ENCODE assay signal across 18 cellular contexts in genomic region chr15:80405554-80405850, GRCh38. TPM values are rescaled to one million over a fixed set of nuclear protein-coding genes. Genes with fewer than 3 reads are reported as not detected.
DNase-seq lines count a peak whose midpoint lies in the region; TF ChIP-seq lines count a peak whose summit lies in the region.
"Had no signal": no experiment of that assay in that cellular context is flagged by ENCODE, and none has a peak within 500 bp of the region (broad histone marks: within the 10 kb centered on the region; RNA-seq: fewer than 3 reads in every experiment).

No MANE protein-coding gene starts in this region.

- CTCF ChIA-PET in AG04450 (lab: Charles Lee), result interaction anchor here (1.1 to 1.4 kb wide), 2 partner anchors 13 to 374 kb away, joined by 3 to 5 read pairs; partner anchors contain the start of gene CEMIP
- CTCF ChIA-PET in OCI-LY7 (lab: Charles Lee; ENCODE audit: unreplicated experiment), result no interaction called here

- H3K36me3 ChIP-seq in OCI-LY7 (ENCODE audit: insufficient read depth, low read length), result no peaks in the 10 kb centered on the region
- H3K36me3 ChIP-seq: adrenal gland, right atrium auricular region had no signal

- intact Hi-C loops in dorsolateral prefrontal cortex (cut with DNase I), result loop anchor here (5.0 to 10.0 kb wide), 2 partner anchors 47 to 351 kb away; partner anchors contain the start of gene ZFAND6 (in 1 of the 2)
- intact Hi-C loops in OCI-LY7 (cut with micrococcal nuclease; ENCODE audit: unreplicated experiment), result no loop called here

- H4K20me1 ChIP-seq in OCI-LY7 (ENCODE audit: insufficient read depth, low read length), result no peaks in the 10 kb centered on the region

- H3K4me3 ChIP-seq in AG04450 (ENCODE audit: low read depth, low read length) (peak overlapping the region; percentile 69), dorsolateral prefrontal cortex (peak overlapping the region; percentile 26 to 87 (median 74)), OCI-LY7 (ENCODE audit: low read depth, low read length, poor library complexity, severe bottlenecking) (no peak overlapping the region)

- H3K36me3 Mint-ChIP-seq in IgD-negative memory B cell (no peaks in the 10 kb centered on the region), neural crest cell (ENCODE audit: low read depth) (peaks cover 20% of the 10 kb centered on the region)
- H3K36me3 Mint-ChIP-seq: immature natural killer cell, T-cell had no signal

- no peak overlapping the region for H3K4me2 ChIP-seq in OCI-LY7 (ENCODE audit: low read length)

- no peaks in the 10 kb centered on the region for H3K4me1 ChIP-seq in OCI-LY7 (ENCODE audit: insufficient read depth, low read length, poor library complexity, severe bottlenecking)

- no peaks in the 10 kb centered on the region for H3K79me2 ChIP-seq in OCI-LY7 (ENCODE audit: insufficient read depth, low read depth, low read length)

- BruUV-seq in OCI-LY7 (replicated peaks; lab: Mats Ljungman, UMichigan), result no TSS peak

- peaks cover 0 to under 1% (median 0%) of the 10 kb centered on the region in 3 donors for H3K9me3 Mint-ChIP-seq in IgD-negative memory B cell
- no peaks in the 10 kb centered on the region for H3K9me3 Mint-ChIP-seq in neural crest cell
- H3K9me3 Mint-ChIP-seq: activated T-helper 1 cell treated with anti-CD3 and anti-CD28 coated beads, Interleukin-12 subunit alpha, Interleukin-12 subunit beta, Interleukin-2, Interleukin-4 antibody, amounts not matched to agents 30 ng/mL and 10 ng/mL and 1 ng/mL, durations not matched to agents 14 hours and 24 hours and 36 hours; naive thymus-derived CD8-positive, alpha-beta T cell; stimulated activated naive CD8-positive, alpha-beta T cell treated with anti-CD3 and anti-CD28 coated beads, Interleukin-15, Interleukin-2, amounts not matched to agents 100 ng/mL and 50 ng/mL, for 24 hours; T-cell had no signal

- H3K27ac ChIP-seq in AG04450 (ENCODE audit: low read depth, low read length) (no peak overlapping the region), dorsolateral prefrontal cortex (peak overlapping the region in 58 of 59 donors; percentile 65 to 98 (median 94)), OCI-LY7 (ENCODE audit: low read depth, low read length, poor library complexity, severe bottlenecking) (no peak overlapping the region)
- H3K27ac ChIP-seq: adrenal gland, right atrium auricular region had no signal

- no peak overlapping the region for H3K27ac Mint-ChIP-seq in IgD-negative memory B cell
- H3K27ac Mint-ChIP-seq in neural crest cell (ENCODE audit: unreplicated experiment), result peak overlapping the region; percentile 99
- H3K27ac Mint-ChIP-seq: activated T-helper 1 cell treated with anti-CD3 and anti-CD28 coated beads, Interleukin-12 subunit alpha, Interleukin-12 subunit beta, Interleukin-2, Interleukin-4 antibody, amounts not matched to agents 30 ng/mL and 10 ng/mL and 1 ng/mL, durations not matched to agents 14 hours and 24 hours and 36 hours; immature natural killer cell; stimulated activated naive CD8-positive, alpha-beta T cell treated with anti-CD3 and anti-CD28 coated beads, Interleukin-15, Interleukin-2, amounts not matched to agents 100 ng/mL and 50 ng/mL, for 24 hours; T-cell had no signal

- POLR2A ChIA-PET in AG04450 (lab: Yijun Ruan, JAX), result interaction anchor here (0.9 to 1.0 kb wide), 2 partner anchors 50 to 477 kb away, joined by 3 read pairs; no protein-coding TSS in a partner anchor
- POLR2A ChIA-PET in OCI-LY7 (lab: Charles Lee), result interaction anchor here (0.7 kb wide), 1 partner anchor 241 kb away, joined by 3 read pairs; no protein-coding TSS in a partner anchor

- H2AFZ ChIP-seq in OCI-LY7 (ENCODE audit: low read length), result no peak overlapping the region

- H3K9me2 ChIP-seq in OCI-LY7 (ENCODE audit: insufficient read depth, low read length), result no peaks in the 10 kb centered on the region

- peak overlapping the region in 3 of 4 donors; percentile 19 to 79 (median 31) for H3K4me3 Mint-ChIP-seq in IgD-negative memory B cell
- H3K4me3 Mint-ChIP-seq in neural crest cell, result peak overlapping the region; percentile 95

- H3K4me1 Mint-ChIP-seq in IgD-negative memory B cell (peaks cover 4 to 6% (median 4%) of the 10 kb centered on the region in 3 donors), neural crest cell (peaks cover 69% of the 10 kb centered on the region)
- H3K4me1 Mint-ChIP-seq: immature natural killer cell had no signal

- no peak for TF ChIP-seq CTCF in AG04450 (IDR thresholded peaks at IDR 0.05; ENCODE audit: low read depth, low read length)
- TF ChIP-seq CTCF in dorsolateral prefrontal cortex (IDR thresholded peaks at IDR 0.05 in 54 of 56, conservative IDR thresholded peaks at IDR 0.05 in 2 of 56; ENCODE audit: low read depth in 1 of 56, partially characterized antibody in 56 of 56), result no peak
- no peak for TF ChIP-seq CTCF in neural crest cell (conservative IDR thresholded peaks at IDR 0.05)
- no peak for TF ChIP-seq CTCF in OCI-LY7 (conservative IDR thresholded peaks at IDR 0.05; ENCODE audit: low read length)

- H3K9me3 ChIP-seq in AG04450 (ENCODE audit: control insufficient read depth, insufficient read depth, low read length) (no peaks in the 10 kb centered on the region), OCI-LY7 (ENCODE audit: low read length) (no peaks in the 10 kb centered on the region)
- H3K9me3 ChIP-seq: adrenal gland, right atrium auricular region had no signal

- DNase-seq in AG04450 (ENCODE audit: low read depth, low spot score), result no peak
- no peak for DNase-seq in dorsolateral prefrontal cortex
- DNase-seq in neural crest cell (ENCODE audit: low read depth, low spot score), result no peak
- no peak for DNase-seq in activated T-cell treated with anti-CD3 and anti-CD28 coated beads for 4 hours
- DNase-seq in OCI-LY7 (ENCODE audit: low spot score), result no peak
- no peak for DNase-seq in HuH-7 (ENCODE audit: low spot score)
- DNase-seq in NCI-H446 treated with DMSO at 0.1 percent for 48 hours (lab: John Stamatoyannopoulos, UW), result no peak
- DNase-seq: activated CD4-positive, CD25-positive, alpha-beta regulatory T cell; activated CD8-positive, alpha-beta memory T cell treated with anti-CD3 and anti-CD28 coated beads for 24 hours; immature natural killer cell; naive thymus-derived CD8-positive, alpha-beta T cell; NCI-H2227 treated with DMSO at 0.1 percent for 48 hours; T-cell had no signal

- H3K27me3 ChIP-seq in AG04450 (ENCODE audit: control insufficient read depth, insufficient read depth, low read length) (no peaks in the 10 kb centered on the region), dorsolateral prefrontal cortex (no peaks in the 10 kb centered on the region)
- H3K27me3 ChIP-seq: adrenal gland, right atrium auricular region had no signal

- peaks cover 36% of the 10 kb centered on the region for H3K27me3 Mint-ChIP-seq in IgD-negative memory B cell
- H3K27me3 Mint-ChIP-seq in neural crest cell (ENCODE audit: low read depth), result no peaks in the 10 kb centered on the region

RNA-seq across cellular contexts. Expression of gene ARNT2, which starts 1.3 kb away (rescaled TPM):
- 36.8 and 42.8 TPM in 2 replicates for polyA plus RNA-seq in AG04450 (2011; rRNA removed)
- polyA minus RNA-seq in AG04450 (2011; rRNA and poly(A)+ RNA removed), result 51.6 and 62.0 TPM in 2 replicates
- polyA plus RNA-seq in IgD-negative memory B cell, result not detected
- total RNA-seq in dorsolateral prefrontal cortex, result 100 to 1,000 TPM; 153 to 379 (median 242) TPM
- total RNA-seq in neural crest cell, result 57.1 and 58.3 TPM in 2 replicates
- not detected in 2 replicates for total RNA-seq in OCI-LY7 (2014; rRNA removed; shearing (Covaris generic))
- not detected in 2 replicates for total RNA-seq in OCI-LY7 (2022)
- total RNA-seq: naive thymus-derived CD8-positive, alpha-beta T cell had no signal
- polyA plus RNA-seq: immature natural killer cell; naive thymus-derived CD8-positive, alpha-beta T cell had no signal

Comparison
In these comparisons a context has a peak if more than half of its experiments do, and no peak if none do; other contexts are left out.
1. H3K27ac ChIP-seq: peak in dorsolateral prefrontal cortex (58 of 59); none in AG04450 (single experiment) and OCI-LY7 (single experiment).
2. RNA of gene ARNT2, which starts 1.3 kb away (total RNA-seq): 153 to 379 TPM in dorsolateral prefrontal cortex and 57.1 to 58.3 TPM in neural crest cell; not detected in OCI-LY7; every median in the first group is over 10 times any median in the second.